ENCODE assay signal across 26 cellular contexts in genomic region chr15:73440571-73440970, GRCh38. TPM values are rescaled to one million over a fixed set of nuclear protein-coding genes. Genes with fewer than 3 reads are reported as not detected.
"Had no signal": no experiment of that assay in that cellular context is flagged by ENCODE, and none has a peak within 500 bp of the region (broad histone marks: within the 10 kb centered on the region; RNA-seq: fewer than 3 reads in every experiment).

No MANE protein-coding gene starts in this region.

- ATAC-seq: activated CD8-positive, alpha-beta T cell treated with anti-CD3 and anti-CD28 coated beads for 36 hours; activated T-cell treated with anti-CD3 and anti-CD28 coated beads, Interleukin-2, amount 50 U/mL, for 72 hours; K562; PC-3; T-helper 17 cell had no signal

- H3K9me3 Mint-ChIP-seq: activated B cell treated with CpG ODN at 0.5 μM for 24 hours; activated CD4-positive, alpha-beta T cell treated with anti-CD3 and anti-CD28 coated beads, Interleukin-2, amount 10 ng/mL, durations not matched to agents 24 days and 14 days; activated CD8-positive, alpha-beta T cell treated with anti-CD3 and anti-CD28 coated beads for 36 hours; activated naive CD4-positive, alpha-beta T cell treated with anti-CD3 and anti-CD28 coated beads, Interleukin-2, amount 50 U/mL, for 24 hours; activated T-cell treated with anti-CD3 and anti-CD28 coated beads, Interleukin-2, amount 50 U/mL, for 72 hours; activated T-helper 2 cell treated with anti-CD3 and anti-CD28 coated beads, Interferon-gamma antibody, Interleukin-2, Interleukin-4, amounts not matched to agents 10 μg/mL and 5 μg/mL and 100 μg/mL, durations not matched to agents 14 hours and 24 hours and 36 hours had no signal

- H3K4me1 Mint-ChIP-seq: activated B cell treated with CpG ODN at 0.5 μM for 24 hours; activated naive CD4-positive, alpha-beta T cell treated with anti-CD3 and anti-CD28 coated beads, Interleukin-2, amount 50 U/mL, for 24 hours had no signal

- H3K27ac Mint-ChIP-seq: activated B cell treated with CpG ODN at 0.5 μM for 24 hours; activated CD4-positive, alpha-beta T cell treated with anti-CD3 and anti-CD28 coated beads, Interleukin-2, amount 10 ng/mL, durations not matched to agents 24 days and 14 days; activated CD8-positive, alpha-beta T cell treated with anti-CD3 and anti-CD28 coated beads for 36 hours; activated naive CD4-positive, alpha-beta T cell treated with anti-CD3 and anti-CD28 coated beads, Interleukin-2, amount 50 U/mL, for 24 hours; activated T-cell treated with anti-CD3 and anti-CD28 coated beads, Interleukin-2, amount 50 U/mL, for 72 hours; activated T-helper 2 cell treated with anti-CD3 and anti-CD28 coated beads, Interferon-gamma antibody, Interleukin-2, Interleukin-4, amounts not matched to agents 10 μg/mL and 5 μg/mL and 100 μg/mL, durations not matched to agents 14 hours and 24 hours and 36 hours; T-helper 17 cell had no signal

- H3K4me3 Mint-ChIP-seq: activated B cell treated with CpG ODN at 0.5 μM for 24 hours; activated CD4-positive, alpha-beta T cell treated with anti-CD3 and anti-CD28 coated beads, Interleukin-2, amount 10 ng/mL, durations not matched to agents 24 days and 14 days; activated CD8-positive, alpha-beta T cell treated with anti-CD3 and anti-CD28 coated beads for 36 hours; activated naive CD4-positive, alpha-beta T cell treated with anti-CD3 and anti-CD28 coated beads, Interleukin-2, amount 50 U/mL, for 24 hours; activated T-cell treated with anti-CD3 and anti-CD28 coated beads, Interleukin-2, amount 50 U/mL, for 72 hours; T-helper 17 cell had no signal

- DNase-seq: activated B cell treated with CpG ODN at 0.5 μM for 24 hours; activated CD4-positive, alpha-beta T cell treated with anti-CD3 and anti-CD28 coated beads for 1 hour; activated CD4-positive, alpha-beta T cell treated with anti-CD3 and anti-CD28 coated beads, Interleukin-2, amount 10 ng/mL, durations not matched to agents 24 days and 14 days; activated CD8-positive, alpha-beta memory T cell treated with anti-CD3 and anti-CD28 coated beads, Interleukin-2, amount 50 U/mL, for 4 hours; activated CD8-positive, alpha-beta T cell treated with anti-CD3 and anti-CD28 coated beads for 36 hours; activated naive CD4-positive, alpha-beta T cell; activated T-cell treated with anti-CD3 and anti-CD28 coated beads, Interleukin-2, amount 50 U/mL, for 72 hours; aorta; cortex of kidney; Karpas-422; MM.1S; NCI-H1105; NCI-H1436; NCI-H2029; NCI-H2107; NCI-H510A treated with DMSO at 0.1 percent for 48 hours; NCI-H774; PC-3; SHP77 treated with DMSO at 0.1 percent for 48 hours; T-helper 17 cell; T-helper 9 cell had no signal

- H3K36me3 Mint-ChIP-seq: activated naive CD4-positive, alpha-beta T cell treated with anti-CD3 and anti-CD28 coated beads, Interleukin-2, amount 50 U/mL, for 24 hours had no signal

RNA-seq across cellular contexts. Expression of gene REC114, which starts 2.4 kb away (rescaled TPM):
- total RNA-seq: activated B cell treated with CpG ODN at 0.5 μM for 24 hours; activated CD4-positive, alpha-beta T cell treated with anti-CD3 and anti-CD28 coated beads, Interleukin-2, amount 10 ng/mL, durations not matched to agents 24 days and 14 days; activated CD8-positive, alpha-beta T cell treated with anti-CD3 and anti-CD28 coated beads for 36 hours; activated T-cell treated with anti-CD3 and anti-CD28 coated beads, Interleukin-2, amount 50 U/mL, for 72 hours; activated T-helper 2 cell treated with anti-CD3 and anti-CD28 coated beads, Interferon-gamma antibody, Interleukin-2, Interleukin-4, amounts not matched to agents 10 μg/mL and 5 μg/mL and 100 μg/mL, durations not matched to agents 14 hours and 24 hours and 36 hours; aorta; breast epithelium; K562; PC-3; SK-MEL-5; T-helper 17 cell had no signal
